Comparison of ENCODE assay signal across 8 cellular contexts in genomic region chr1:42456754-42457089, GRCh38. TPM values are rescaled to one million over a fixed set of nuclear protein-coding genes. Genes with fewer than 3 reads are reported as not detected.
DNase-seq lines count a peak whose midpoint lies in the region; ATAC-seq and TF ChIP-seq lines count a peak whose summit lies in the region.

No MANE protein-coding gene starts in this region.

- peaks cover 0 to 28% (median 0%) of the 10 kb centered on the region in 3 donors for H3K36me3 ChIP-seq in Peyer's patch
- H3K36me3 ChIP-seq in heart left ventricle, result peaks cover 0 to 41% (median 36%) of the 10 kb centered on the region in 9 donors
- H3K36me3 ChIP-seq in aorta (ENCODE audit: control insufficient read depth in 1 of 2, insufficient read depth in 2 of 2, low read length in 1 of 2), result no peaks in the 10 kb centered on the region

- 1 to 7% (median 3%) methylated on average over 4 to 23 of the region's 23 CpGs for WGBS in heart left ventricle, 4 donors
- WGBS in aorta, 2 donors, result 1 to 2% methylated on average over 15 to 23 of the region's 23 CpGs

- no peaks in the 10 kb centered on the region for H3K9me3 Mint-ChIP-seq in activated naive CD4-positive, alpha-beta T cell treated with anti-CD3 and anti-CD28 coated beads, Interleukin-2, amount 50 U/mL, for 72 hours
- H3K9me3 Mint-ChIP-seq in progenitor cell of endocrine pancreas (ENCODE audit: low read depth), result no peaks in the 10 kb centered on the region

- peak overlapping the region; percentile 83 for H3K4me3 Mint-ChIP-seq in progenitor cell of endocrine pancreas (ENCODE audit: low read depth)

- peaks cover 13% of the 10 kb centered on the region for H3K4me1 Mint-ChIP-seq in progenitor cell of endocrine pancreas (ENCODE audit: low read depth)

- H3K27me3 ChIP-seq in Peyer's patch (no peaks in the 10 kb centered on the region), heart left ventricle (no peaks in the 10 kb centered on the region), aorta (ENCODE audit: control insufficient read depth in 1 of 2, insufficient read depth in 2 of 2, low read length in 1 of 2) (no peaks in the 10 kb centered on the region)

- intact Hi-C loops in heart left ventricle (cut with DNase I), result loop anchor here in 6 of 10 donors (2.0 to 10.0 kb wide), 6 partner anchors 112 to 298 kb away; partner anchors contain the start of gene FOXJ3 (in 4 of the 6)
- intact Hi-C loops in aorta (cut with DNase I), result loop anchor here (2.0 to 5.0 kb wide), 3 partner anchors 119 to 226 kb away; partner anchors contain the start of genes FOXJ3 (in 2 of the 2) and YBX1 (in 1 of the 2)

- no peak for TF ChIP-seq POLR2A in Peyer's patch (IDR thresholded peaks at IDR 0.05)
- TF ChIP-seq POLR2A in heart left ventricle (IDR thresholded peaks at IDR 0.05), result no peak

- H3K9me3 ChIP-seq in Peyer's patch (no peaks in the 10 kb centered on the region), heart left ventricle (no peaks in the 10 kb centered on the region), aorta (ENCODE audit: control insufficient read depth, low read length) (no peaks in the 10 kb centered on the region)

- H3K4me3 ChIP-seq in Peyer's patch, result peak overlapping the region; percentile 85 to 98 (median 95)
- H3K4me3 ChIP-seq in heart left ventricle, result peak overlapping the region; percentile 63 to 100 (median 84)
- peak overlapping the region; percentile 58 to 65 for H3K4me3 ChIP-seq in aorta (ENCODE audit: low read length in 2 of 2)

- peaks cover 0 to 22% (median 3%) of the 10 kb centered on the region in 4 donors for H3K4me1 ChIP-seq in Peyer's patch
- peaks cover 0 to 25% (median 15%) of the 10 kb centered on the region in 12 donors for H3K4me1 ChIP-seq in heart left ventricle
- no peaks in the 10 kb centered on the region for H3K4me1 ChIP-seq in aorta (ENCODE audit: control insufficient read depth in 1 of 2, insufficient read depth in 2 of 2, low read length in 2 of 2)

- H3K36me3 Mint-ChIP-seq in activated naive CD4-positive, alpha-beta T cell treated with anti-CD3 and anti-CD28 coated beads, Interleukin-2, amount 50 U/mL, for 72 hours, result peaks cover 21 to 26% of the 10 kb centered on the region in 2 donors
- H3K36me3 Mint-ChIP-seq in progenitor cell of endocrine pancreas (ENCODE audit: insufficient read depth), result peaks cover 10% of the 10 kb centered on the region

- H3K27ac ChIP-seq in Peyer's patch, result peak overlapping the region; percentile 87 to 98 (median 96)
- H3K27ac ChIP-seq in heart left ventricle, result peak overlapping the region; percentile 83 to 99 (median 90)
- H3K27ac ChIP-seq in aorta (ENCODE audit: low read depth in 1 of 2, low read length in 2 of 2), result peak overlapping the region in 1 of 2 donors; percentile 38

- ATAC-seq in GM19452 (IDR thresholded peaks at IDR 0.05; ENCODE audit: unreplicated experiment) (peak; percentile 64), HG03565 (IDR thresholded peaks at IDR 0.05; ENCODE audit: unreplicated experiment) (peak; percentile 32), heart left ventricle (peak in 3 of 4 donors; percentile 42 to 72 (median 72)), aorta (ENCODE audit: low FRiP score) (peak; percentile 72)
- peak; percentile 64 to 65 for ATAC-seq in activated naive CD4-positive, alpha-beta T cell treated with anti-CD3 and anti-CD28 coated beads, Interleukin-2, amount 50 U/mL, for 72 hours

- H3K27me3 Mint-ChIP-seq in progenitor cell of endocrine pancreas, result no peaks in the 10 kb centered on the region

- TF ChIP-seq CTCF in Peyer's patch (IDR thresholded peaks at IDR 0.05) (no peak), heart left ventricle (IDR thresholded peaks at IDR 0.05) (no peak), progenitor cell of endocrine pancreas (IDR thresholded peaks at IDR 0.05; ENCODE audit: unreplicated experiment) (no peak)

- peak; percentile 83 for DNase-seq in DMS 273 (lab: John Stamatoyannopoulos, UW; ENCODE audit: unreplicated experiment)
- DNase-seq in Peyer's patch, result peak in 2 of 3 donors; percentile 64 to 83
- DNase-seq in activated naive CD4-positive, alpha-beta T cell treated with anti-CD3 and anti-CD28 coated beads, Interleukin-2, amount 50 U/mL, for 72 hours (ENCODE audit: low spot score in 2 of 2), result peak in 1 of 2 donors; percentile 60
- DNase-seq in heart left ventricle, result peak in 4 of 5 donors; percentile 44 to 71 (median 50)
- DNase-seq in progenitor cell of endocrine pancreas (ENCODE audit: low spot score, unreplicated experiment), result no peak
- DNase-seq in aorta, result peak in 1 of 2 donors; percentile 64

- peak overlapping the region; percentile 84 to 93 for H3K27ac Mint-ChIP-seq in activated naive CD4-positive, alpha-beta T cell treated with anti-CD3 and anti-CD28 coated beads, Interleukin-2, amount 50 U/mL, for 72 hours
- H3K27ac Mint-ChIP-seq in progenitor cell of endocrine pancreas, result peak overlapping the region; percentile 98

RNA-seq across cellular contexts. Expression of gene PPCS, which starts 0.4 kb away (rescaled TPM):
- total RNA-seq in Peyer's patch, result 100 to 1,000 TPM in 1 of 4 donors, 10 to 100 TPM in 3; 73.3 to 118 (median 78.0) TPM
- 10 to 100 TPM; 37.8 to 50.1 TPM for total RNA-seq in activated naive CD4-positive, alpha-beta T cell treated with anti-CD3 and anti-CD28 coated beads, Interleukin-2, amount 50 U/mL, for 72 hours
- 10 to 100 TPM; 34.3 to 47.5 (median 37.0) TPM for total RNA-seq in heart left ventricle
- 10 to 100 TPM; 49.7 to 50.7 TPM for polyA plus RNA-seq in heart left ventricle
- 48.5 and 49.4 TPM in 2 replicates for total RNA-seq in progenitor cell of endocrine pancreas
- 10 to 100 TPM; 33.7 to 41.8 TPM for total RNA-seq in aorta
- 100 to 1,000 TPM in 1 of 2 donors, 10 to 100 TPM in 1; 66.3 to 171 TPM for polyA plus RNA-seq in aorta

RNA-seq across cellular contexts. Expression of gene ZMYND12, which starts 0.9 kb away (rescaled TPM):
- total RNA-seq in Peyer's patch (1 to 10 TPM in 2 of 4 donors, under 1 TPM in 1, not detected in 1; 0.54 to 3.0 (median 1.9) TPM), heart left ventricle (1 to 10 TPM in 7 of 9 donors, under 1 TPM in 2; 0.49 to 3.5 (median 2.3) TPM), progenitor cell of endocrine pancreas (0.89 and 2.0 TPM in 2 replicates), aorta (1 to 10 TPM in 1 of 2 donors, not detected in 1; 1.1 TPM)
- total RNA-seq in activated naive CD4-positive, alpha-beta T cell treated with anti-CD3 and anti-CD28 coated beads, Interleukin-2, amount 50 U/mL, for 72 hours, result under 1 TPM; 0.45 to 0.84 TPM
- polyA plus RNA-seq in heart left ventricle (1 to 10 TPM in 1 of 2 donors, under 1 TPM in 1; 0.47 to 1.2 TPM), aorta (under 1 TPM in 1 of 2 donors, not detected in 1; 0.26 TPM)

RNA-seq across cellular contexts. Expression of gene CCDC30, which starts 6.4 kb away (rescaled TPM):
- 10 to 100 TPM in 1 of 4 donors, 1 to 10 TPM in 3; 1.8 to 29.4 (median 7.4) TPM for total RNA-seq in Peyer's patch
- total RNA-seq in activated naive CD4-positive, alpha-beta T cell treated with anti-CD3 and anti-CD28 coated beads, Interleukin-2, amount 50 U/mL, for 72 hours, result 1 to 10 TPM; 2.2 to 2.3 TPM
- 1 to 10 TPM in 7 of 9 donors, under 1 TPM in 2; 0.24 to 3.8 (median 2.0) TPM for total RNA-seq in heart left ventricle
- under 1 TPM; 0.80 TPM for polyA plus RNA-seq in heart left ventricle
- 17.3 and 23.6 TPM in 2 replicates for total RNA-seq in progenitor cell of endocrine pancreas
- total RNA-seq in aorta, result 1 to 10 TPM; 2.3 to 6.3 TPM
- polyA plus RNA-seq in aorta, result 1 to 10 TPM; 1.8 to 2.3 TPM
